26 cellular contexts compared by ENCODE assay signal in the genomic region with DNA sequence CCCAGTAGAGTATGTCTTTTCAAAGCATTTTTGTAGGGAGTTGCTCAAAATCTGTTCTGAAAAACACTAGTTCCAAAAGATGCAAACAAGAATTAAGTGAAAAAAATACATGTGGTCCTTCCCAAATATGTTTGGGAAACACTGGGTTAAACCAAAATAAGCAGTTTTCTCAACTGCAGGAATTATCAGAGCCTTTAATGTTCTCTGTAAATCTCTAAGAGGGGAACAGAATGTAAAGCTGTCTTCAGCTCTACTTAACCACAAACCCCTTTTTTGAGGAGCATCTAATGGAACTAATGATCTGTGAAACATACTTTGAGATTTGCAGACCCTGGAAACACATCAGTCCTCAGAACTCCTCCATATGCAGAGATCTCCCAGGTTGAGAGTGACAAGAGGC. TPM values are rescaled to one million over a fixed set of nuclear protein-coding genes. Genes with fewer than 3 reads are reported as not detected.
DNase-seq lines count a peak whose midpoint lies in the region; ATAC-seq, FAIRE-seq and TF ChIP-seq lines count a peak whose summit lies in the region.
"Had no signal": no experiment of that assay in that cellular context is flagged by ENCODE, and none has a peak within 500 bp of the region (broad histone marks: within the 10 kb centered on the region; RNA-seq: fewer than 3 reads in every experiment).

No MANE protein-coding gene starts in this region.

- H3K27me3 ChIP-seq in liver (ENCODE audit: control insufficient read depth in 4 of 4, insufficient read depth in 4 of 4, low read length in 3 of 4) (no peaks in the 10 kb centered on the region), right lobe of liver (no peaks in the 10 kb centered on the region), K562 (ENCODE audit: control insufficient read depth in 2 of 2, insufficient read depth in 2 of 2, low read length in 2 of 2) (no peaks in the 10 kb centered on the region), spleen (replicated peaks in 1 of 7) (peaks cover 0 to 14% (median 0%) of the 10 kb centered on the region in 7 donors)
- H3K27me3 ChIP-seq: BLaER1 had no signal

- H3K9ac ChIP-seq in liver (ENCODE audit: low read depth in 1 of 2, low read length in 2 of 2): no peak overlapping the region
- H3K9ac ChIP-seq in K562 (ENCODE audit: insufficient read depth in 1 of 2, low read depth in 2 of 2, low read length in 2 of 2): no peak overlapping the region
- H3K9ac ChIP-seq: BLaER1, GM23248 had no signal

- POLR2A ChIA-PET in K562 (lab: Yijun Ruan, JAX): no interaction called here

- BruUV-seq in K562 (replicated peaks; lab: Mats Ljungman, UMichigan): no TSS peak

- H3K79me2 ChIP-seq in K562 (ENCODE audit: control insufficient read depth, insufficient read depth, low read length): no peaks in the 10 kb centered on the region

- H2AFZ ChIP-seq in K562 (ENCODE audit: low read depth, low read length): 0 out of 2 replicates have a peak overlapping the region, but pooled peaks have one; percentile 7
- H2AFZ ChIP-seq: GM23248 had no signal

- in situ Hi-C loops in K562 (cut with MboI): no loop called here

- ATAC-seq in right lobe of liver: no peak
- ATAC-seq in K562: no peak
- no peak for ATAC-seq in HG03521 (IDR thresholded peaks at IDR 0.05; ENCODE audit: unreplicated experiment)

- no peak for TF ChIP-seq POLR2A in right lobe of liver (IDR thresholded peaks at IDR 0.05)
- no peak for TF ChIP-seq POLR2A in K562 (conservative IDR thresholded peaks at IDR 0.05)
- TF ChIP-seq POLR2A in spleen (IDR thresholded peaks at IDR 0.05): no peak

- intact Hi-C loops in right lobe of liver (cut with DNase I) (no loop called here), K562 (cut with micrococcal nuclease) (no loop called here), spleen (cut with DNase I; ENCODE audit: low total_unique reads) (no loop called here)

- H3K4me1 ChIP-seq in liver (ENCODE audit: control insufficient read depth in 4 of 4, insufficient read depth in 4 of 4, low read length in 3 of 4) (peaks cover 8 to 36% (median 29%) of the 10 kb centered on the region in 4 donors), right lobe of liver (peaks cover 0 to 56% (median 17%) of the 10 kb centered on the region in 4 donors), K562 (replicated peaks in 1 of 2; ENCODE audit: control insufficient read depth in 2 of 2, insufficient read depth in 2 of 2, low read length in 2 of 2) (peaks cover 0 to 2% of the 10 kb centered on the region in 2 experiments; a peak in 2 of 5 replicates), spleen (peaks cover 0 to 21% (median 0%) of the 10 kb centered on the region in 6 donors)
- H3K4me1 ChIP-seq: BLaER1 had no signal

- H3K4me3 ChIP-seq in liver (ENCODE audit: low read depth in 1 of 3, low read length in 3 of 3): no peak overlapping the region
- no peak overlapping the region for H3K4me3 ChIP-seq in right lobe of liver
- H3K4me3 ChIP-seq in K562: no peak overlapping the region
- H3K4me3 ChIP-seq in spleen: peak overlapping the region in 1 of 8 donors; percentile 54
- H3K4me3 ChIP-seq: BLaER1, GM23248 had no signal

- H3K36me3 ChIP-seq in liver (ENCODE audit: control insufficient read depth in 4 of 4, insufficient read depth in 3 of 4, low read depth in 1 of 4, low read length in 3 of 4): peaks cover 0 to 19% (median 3%) of the 10 kb centered on the region in 4 donors
- peaks cover 0 to 10% (median 0%) of the 10 kb centered on the region in 4 donors for H3K36me3 ChIP-seq in right lobe of liver
- H3K36me3 ChIP-seq in K562 (ENCODE audit: control insufficient read depth, insufficient read depth, low read length): no peaks in the 10 kb centered on the region
- no peaks in the 10 kb centered on the region for H3K36me3 ChIP-seq in spleen
- H3K36me3 ChIP-seq: BLaER1 had no signal

- no peaks in the 10 kb centered on the region for H4K20me1 ChIP-seq in K562 (replicated peaks; ENCODE audit: control insufficient read depth, insufficient read depth, low read length)
- H4K20me1 ChIP-seq: BLaER1 had no signal

- DNase-seq in right lobe of liver (no peak), K562 (ENCODE audit: extremely low read depth in 1 of 4, low spot score in 3 of 4) (no peak), spleen (no peak), GM19239 (ENCODE audit: insufficient read length, low spot score) (no peak), SIG-M5 treated with dmso at 0.1 percent for 504 hours (lab: John Stamatoyannopoulos, UW; ENCODE audit: unreplicated experiment) (no peak)
- DNase-seq: Calu3; CD4-positive, alpha-beta memory T cell; COR-L47; DMS53; DMS79 treated with DMSO at 0.1 percent for 48 hours; GF-D8; GM23248; H7; HCEC 1CT had no signal

- CTCF ChIA-PET in K562 (lab: Yijun Ruan, JAX; ENCODE audit: low intra/inter-chr PET ratio): no interaction called here

- no peak for TF ChIP-seq CTCF in liver (IDR thresholded peaks at IDR 0.05; ENCODE audit: low read depth, low read length, missing input control)
- no peak for TF ChIP-seq CTCF in right lobe of liver (IDR thresholded peaks at IDR 0.05)
- TF ChIP-seq CTCF in K562 (IDR thresholded peaks at IDR 0.05 in 2 of 3, conservative IDR thresholded peaks at IDR 0.05 in 1 of 3; ENCODE audit: insufficient read depth in 2 of 3, low read depth in 1 of 3, low read length in 3 of 3): no peak
- TF ChIP-seq CTCF in spleen (IDR thresholded peaks at IDR 0.05 in 8 of 11, conservative IDR thresholded peaks at IDR 0.05 in 3 of 11): no peak

- H3K9me3 ChIP-seq in liver (ENCODE audit: control insufficient read depth in 4 of 4, low read length in 3 of 4): no peaks in the 10 kb centered on the region
- no peaks in the 10 kb centered on the region for H3K9me3 ChIP-seq in right lobe of liver
- H3K9me3 ChIP-seq in K562 (replicated peaks; ENCODE audit: control insufficient read depth, insufficient read depth, low read depth, low read length): no peaks in the 10 kb centered on the region
- H3K9me3 ChIP-seq in spleen: no peaks in the 10 kb centered on the region
- H3K9me3 ChIP-seq: BLaER1 had no signal

- H3K27ac ChIP-seq in liver (ENCODE audit: low read depth in 1 of 2, low read length in 2 of 2) (peak overlapping the region; percentile 38 to 92), right lobe of liver (peak overlapping the region in 1 of 3 donors; percentile 52), K562 (ENCODE audit: extremely low read depth, low read depth, low read length) (no peak overlapping the region), spleen (peak overlapping the region in 7 of 8 donors; percentile 65 to 93 (median 82))
- H3K27ac ChIP-seq: 22Rv1, BLaER1, GM23248 had no signal

- no peak for TF ChIP-seq EP300 in K562 (IDR thresholded peaks at IDR 0.05; ENCODE audit: low read length)

- TF ChIP-seq RAD21 in liver (IDR thresholded peaks at IDR 0.05) (no peak), K562 (CRISPR knock-in tag; conservative IDR thresholded peaks at IDR 0.05 in 1 of 2, IDR thresholded peaks at IDR 0.05 in 1 of 2) (no peak)

- H3K4me2 ChIP-seq in K562 (ENCODE audit: insufficient read depth, low read length): no peak overlapping the region
- H3K4me2 ChIP-seq: BLaER1 had no signal

- no peaks in the 10 kb centered on the region for H3K9me1 ChIP-seq in K562 (ENCODE audit: control insufficient read depth, insufficient read depth, low read length)

- no peak for FAIRE-seq in K562 (lab: Jason Lieb, UNC)
- FAIRE-seq in GM19239 (lab: Jason Lieb, UNC): no peak
- FAIRE-seq: A204.1, GM12891, GM18507, H1 had no signal

TF ChIP-seq in liver, 16 proteins besides CTCF, POLR2A, EP300 and RAD21 (continues in another document):
- TF ChIP-seq TAF1 (conservative IDR thresholded peaks at IDR 0.05): no peak

TF ChIP-seq in K562, 482 proteins besides CTCF, POLR2A, EP300 and RAD21 (continues in another document):
- no peak for TF ChIP-seq ZNF740 (CRISPR knock-in tag; IDR thresholded peaks at IDR 0.05)
- TF ChIP-seq ZNF740 (tag; IDR thresholded peaks at IDR 0.05): no peak
- no peak for TF ChIP-seq ZNF121 (CRISPR knock-in tag; conservative IDR thresholded peaks at IDR 0.05)
- peak; percentile 96 for TF ChIP-seq ZNF239 (CRISPR knock-in tag; IDR thresholded peaks at IDR 0.05)
- TF ChIP-seq SNAPC5 (CRISPR knock-in tag; IDR thresholded peaks at IDR 0.05): no peak

RNA-seq across cellular contexts. Expression of gene AQP9, which starts 9.9 kb away (rescaled TPM):
- total RNA-seq in liver: 100 to 1,000 TPM in 1 of 2 donors, 1 to 10 TPM in 1; 1.4 to 103 TPM
- polyA plus RNA-seq in liver: 100 to 1,000 TPM in 1 of 2 donors, 10 to 100 TPM in 1; 69.9 to 111 TPM
- 100 to 1,000 TPM in 4 of 6 experiments, 10 to 100 TPM in 2; 72.9 to 350 (median 156) TPM for total RNA-seq in right lobe of liver
- total RNA-seq in K562 (2011; cell fraction: chromatin; rRNA removed; ENCODE audit: low replicate concordance): 0.32 and 0.81 TPM in 2 replicates
- total RNA-seq in K562 (2011; cell fraction: nucleolus; rRNA removed): 0.17 and 0.39 TPM in 2 replicates
- total RNA-seq in K562 (2011; cell fraction: nucleoplasm; rRNA removed): 0.29 TPM in 1 of 2 replicates, not detected in the other
- total RNA-seq in K562 (2014; rRNA removed): 0.05 TPM in 1 of 2 replicates, not detected in the other
- 0.06 TPM in 1 of 2 replicates, not detected in the other for total RNA-seq in K562 (2014; rRNA removed; fragmentation: Illumina TruSeq; extraction: Trizol)
- total RNA-seq in K562 (2015; rRNA removed; fragmentation: Illumina TruSeq; extraction: Trizol): 0.07 TPM in 1 of 2 replicates, not detected in the other
- 0.09 TPM in 1 of 2 replicates, not detected in the other for total RNA-seq in K562 (2021)
- 0.04 and 0.07 TPM in 2 replicates for polyA plus RNA-seq in K562 (2011; rRNA removed)
- 0.04 TPM in 1 of 2 replicates, not detected in the other for polyA plus RNA-seq in K562 (2011; cell fraction: cytosol; rRNA removed)
- 0.20 and 0.31 TPM in 2 replicates for polyA plus RNA-seq in K562 (2011; cell fraction: nucleus; rRNA removed)
- 0.08 and 0.53 TPM in 2 replicates for polyA plus RNA-seq in K562 (2012)
- polyA plus RNA-seq in K562 (2014; fragmentation: Illumina TruSeq; extraction: Trizol): not detected in 2 replicates
- under 1 TPM in 1 of 2 experiments, not detected in 1; 0.08 TPM for polyA plus RNA-seq in K562 (2014; fragmentation: Nextera tagmentation; extraction: Ambion mirVana)
- 0.33 TPM in 1 of 2 replicates, not detected in the other for polyA plus RNA-seq in K562 (2014; rRNA removed)
- 0.12 TPM in 1 of 2 replicates, not detected in the other for polyA minus RNA-seq in K562 (2011; rRNA and poly(A)+ RNA removed)
- polyA minus RNA-seq in K562 (2011; cell fraction: cytosol; rRNA and poly(A)+ RNA removed): not detected in 2 replicates
- polyA minus RNA-seq in K562 (2011; cell fraction: nucleus; rRNA and poly(A)+ RNA removed): not detected in 2 replicates
- total RNA-seq in spleen: 100 to 1,000 TPM in 2 of 7 donors, 10 to 100 TPM in 5; 32.7 to 182 (median 72.9) TPM
- 1 to 10 TPM; 1.2 to 9.2 (median 6.1) TPM for polyA plus RNA-seq in spleen
- total RNA-seq: B cell, Calu3, Daoy, G401, GM23248, H1, H7 had no signal
- polyA plus RNA-seq: AG04450; CD4-positive, alpha-beta memory T cell; GM23248; H1 had no signal
